ENCODE assay signal across 25 cellular contexts in genomic region chr12:64110864-64111263, GRCh38.
"Had no signal": no experiment of that assay in that cellular context is flagged by ENCODE, and none has a peak within 500 bp of the region (broad histone marks: within the 10 kb centered on the region; RNA-seq: fewer than 3 reads in every experiment).

No MANE protein-coding gene starts in this region.

- H3K4me3 Mint-ChIP-seq: activated CD4-positive, alpha-beta T cell treated with anti-CD3 and anti-CD28 coated beads for 36 hours; activated T-cell treated with anti-CD3 and anti-CD28 coated beads, Interleukin-2, amount 50 U/mL, for 72 hours; brain; mesothelial cell of epicardium; naive B cell; stimulated activated naive B cell treated with anti-CD40 and anti-IgM and Interleukin-4, amounts not matched to agents 10 μg/mL and 1 μg/mL and 100 μg/mL, for 72 hours had no signal

- H3K4me1 Mint-ChIP-seq: activated CD4-positive, alpha-beta T cell treated with anti-CD3 and anti-CD28 coated beads for 36 hours; brain; naive B cell; stimulated activated naive B cell treated with anti-CD40 and anti-IgM and Interleukin-4, amounts not matched to agents 10 μg/mL and 1 μg/mL and 100 μg/mL, for 72 hours had no signal

- FAIRE-seq: pancreas had no signal

- H3K27ac ChIP-seq: pancreas, psoas muscle, sigmoid colon, testis, transverse colon, uterus had no signal

- ATAC-seq: activated CD4-positive, alpha-beta T cell treated with anti-CD3 and anti-CD28 coated beads for 36 hours; activated naive CD4-positive, alpha-beta T cell treated with anti-CD3 and anti-CD28 coated beads, Interleukin-2, amount 50 U/mL, for 72 hours; activated T-cell treated with anti-CD3 and anti-CD28 coated beads, Interleukin-2, amount 50 U/mL, for 72 hours; esophagus mucosa; pancreas; psoas muscle; stimulated activated naive B cell treated with anti-CD40 and anti-IgM and Interleukin-4, amounts not matched to agents 10 μg/mL and 1 μg/mL and 100 μg/mL, for 72 hours had no signal

- H3K36me3 Mint-ChIP-seq: activated naive CD4-positive, alpha-beta T cell treated with anti-CD3 and anti-CD28 coated beads, Interleukin-2, amount 50 U/mL, for 72 hours; naive B cell; stimulated activated naive B cell treated with anti-CD40 and anti-IgM and Interleukin-4, amounts not matched to agents 10 μg/mL and 1 μg/mL and 100 μg/mL, for 72 hours had no signal

- H3K36me3 ChIP-seq: uterus had no signal

- H3K4me3 ChIP-seq: pancreas, psoas muscle, sigmoid colon, smooth muscle cell, testis, transverse colon, uterus had no signal

- H3K27ac Mint-ChIP-seq: activated CD4-positive, alpha-beta T cell treated with anti-CD3 and anti-CD28 coated beads for 36 hours; activated naive CD4-positive, alpha-beta T cell treated with anti-CD3 and anti-CD28 coated beads, Interleukin-2, amount 50 U/mL, for 72 hours; activated T-cell treated with anti-CD3 and anti-CD28 coated beads, Interleukin-2, amount 50 U/mL, for 72 hours; brain; mesothelial cell of epicardium; naive B cell; stimulated activated naive B cell treated with anti-CD40 and anti-IgM and Interleukin-4, amounts not matched to agents 10 μg/mL and 1 μg/mL and 100 μg/mL, for 72 hours had no signal

- H3K27me3 ChIP-seq: pancreas, sigmoid colon, testis, transverse colon, uterus had no signal

- H3K4me2 ChIP-seq: smooth muscle cell had no signal

- DNase-seq: activated CD4-positive, alpha-beta T cell treated with anti-CD3 and anti-CD28 coated beads for 36 hours; activated CD4-positive, CD25-positive, alpha-beta regulatory T cell; activated naive CD4-positive, alpha-beta T cell; activated T-cell treated with anti-CD3 and anti-CD28 coated beads for 4 hours; activated T-cell treated with anti-CD3 and anti-CD28 coated beads, Interleukin-2, amount 50 U/mL, for 72 hours; aorta; foreskin fibroblast; head of caudate nucleus; hippocampal formation; naive B cell; pancreas; psoas muscle; sigmoid colon; stimulated activated CD4-positive, alpha-beta T cell treated with anti-CD3 and anti-CD28 coated beads, Interleukin-1b, Interleukin-23, amount 100 ng/mL, for 48 hours; stimulated activated CD4-positive, alpha-beta T cell treated with anti-CD3 and anti-CD28 coated beads, Interleukin-4, amount 100 ng/mL, for 4 hours; stimulated activated naive B cell treated with anti-CD40 and anti-IgM and Interleukin-4, amounts not matched to agents 10 μg/mL and 1 μg/mL and 100 μg/mL, for 72 hours; T-helper 2 cell; testis; transverse colon; uterus had no signal

- H3K9me3 ChIP-seq: pancreas, psoas muscle, testis, transverse colon, uterus had no signal

- H3K4me1 ChIP-seq: pancreas, psoas muscle, sigmoid colon, testis, transverse colon, uterus had no signal
